23 cellular contexts compared by ENCODE assay signal in genomic region chr12:124356221-124356620, GRCh38.
A peak's percentile ranks its signal among the peaks of the same experiment; 100 is the strongest.
DNase-seq lines count a peak whose midpoint lies in the region; ATAC-seq, FAIRE-seq and TF ChIP-seq lines count a peak whose summit lies in the region.
"Had no signal": no experiment of that assay in that cellular context is flagged by ENCODE, and none has a peak within 500 bp of the region (broad histone marks: within the 10 kb centered on the region; RNA-seq: fewer than 3 reads in every experiment).

No MANE protein-coding gene starts in this region.

- TF ChIP-seq CTCF in HepG2 (CRISPR knock-in tag; IDR thresholded peaks at IDR 0.05) (no peak), right lobe of liver (IDR thresholded peaks at IDR 0.05) (no peak), IMR-90 (conservative IDR thresholded peaks at IDR 0.05; ENCODE audit: low read depth, low read length) (no peak), brain (conservative IDR thresholded peaks at IDR 0.05) (no peak), gastrocnemius medialis (IDR thresholded peaks at IDR 0.05 in 4 of 5, conservative IDR thresholded peaks at IDR 0.05 in 1 of 5) (no peak)

- H2AK9ac ChIP-seq in IMR-90 (replicated peaks; ENCODE audit: low read depth, low read length, poor library complexity) = no peak overlapping the region

- no peak overlapping the region for H3K18ac ChIP-seq in IMR-90 (ENCODE audit: low read depth, low read length)

- H4K20me1 ChIP-seq in HepG2 (ENCODE audit: insufficient read depth, low read length) (peaks cover 13% of the 10 kb centered on the region; the same call in 1 of the 2 replicates), IMR-90 (ENCODE audit: insufficient read depth, low read length) (peaks cover 66% of the 10 kb centered on the region)

- no peaks in the 10 kb centered on the region for H3K9me3 Mint-ChIP-seq in brain
- H3K9me3 Mint-ChIP-seq: CD8-positive, alpha-beta T cell had no signal

- H2AFZ ChIP-seq in HepG2 (ENCODE audit: low read length) (no peak overlapping the region), IMR-90 (replicated peaks; ENCODE audit: low read length, poor library complexity) (peak overlapping the region; percentile 58)

- H4K5ac ChIP-seq in IMR-90 (ENCODE audit: low read depth, low read length) = no peak overlapping the region

- no peaks in the 10 kb centered on the region for H3K27me3 ChIP-seq in HepG2 (ENCODE audit: control insufficient read depth in 1 of 2, insufficient read depth in 2 of 2, low read length in 2 of 2)
- no peaks in the 10 kb centered on the region for H3K27me3 ChIP-seq in right lobe of liver
- no peaks in the 10 kb centered on the region for H3K27me3 ChIP-seq in IMR-90 (ENCODE audit: control insufficient read depth, insufficient read depth, low read length)
- no peaks in the 10 kb centered on the region for H3K27me3 ChIP-seq in gastrocnemius medialis
- H3K27me3 ChIP-seq: BLaER1 treated with 17β-estradiol and CSF1 and Interleukin-3, amounts not matched to agents 10 nM and 100 nM; Peyer's patch; SJCRH30 had no signal

- ATAC-seq in HepG2 (no peak), right lobe of liver (no peak), IMR-90 (ENCODE audit: low read depth) (no peak), gastrocnemius medialis (no peak), GM19035 (IDR thresholded peaks at IDR 0.05; ENCODE audit: unreplicated experiment) (no peak), GM18505 (IDR thresholded peaks at IDR 0.05; ENCODE audit: unreplicated experiment) (no peak)
- ATAC-seq: CD8-positive, alpha-beta T cell had no signal

- CTCF ChIA-PET in HepG2 (lab: Yijun Ruan, JAX; ENCODE audit: low intra/inter-chr PET ratio, low total read pairs) = no interaction called here
- CTCF ChIA-PET in IMR-90 (lab: Yijun Ruan, JAX) = no interaction called here

- no peak overlapping the region for H2BK5ac ChIP-seq in IMR-90 (ENCODE audit: low read depth, low read length, poor library complexity, severe bottlenecking)

- H3K4me1 Mint-ChIP-seq in brain = no peaks in the 10 kb centered on the region

- no peak overlapping the region for H3K56ac ChIP-seq in IMR-90 (ENCODE audit: extremely low read depth, insufficient read depth, low read length)

- BruUV-seq in HepG2 (replicated peaks; lab: Mats Ljungman, UMichigan) = no TSS peak
- BruUV-seq in IMR-90 (replicated peaks; lab: Mats Ljungman, UMichigan) = no TSS peak

- H2AK5ac ChIP-seq in IMR-90 (ENCODE audit: low read depth, low read length) = no peak overlapping the region

- no peak overlapping the region for H4K8ac ChIP-seq in IMR-90 (ENCODE audit: low read depth in 2 of 2, low read length in 2 of 2)

- peaks cover 21 to 70% of the 10 kb centered on the region in 2 experiments for H3K79me1 ChIP-seq in IMR-90 (ENCODE audit: low read depth in 1 of 2, low read length in 2 of 2)

- no peak for FAIRE-seq in HepG2 (lab: Jason Lieb, UNC)
- FAIRE-seq: GM19239 had no signal

- 96% methylated on average over 4 of the region's 5 CpGs for WGBS in HepG2 (ENCODE audit: low lambda C conversion rate)
- 92% methylated on average over 2 of the region's 5 CpGs for WGBS in right lobe of liver (ENCODE audit: insufficient coverage, low coverage, low lambda C conversion rate, missing lambda C conversion rate)
- 95% methylated on average over 4 of the region's 5 CpGs; no CpG with 5 or more reads in 1 of the 2 experiments for WGBS in IMR-90 (ENCODE audit: extremely low coverage in 2 of 2, insufficient read length in 1 of 2), 2 experiments

- H3K36me3 Mint-ChIP-seq in brain = peaks cover 49% of the 10 kb centered on the region

- H3K9ac ChIP-seq in HepG2 (ENCODE audit: insufficient read depth, low read depth, low read length) (no peak overlapping the region), IMR-90 (ENCODE audit: low read depth, low read length) (no peak overlapping the region)
- H3K9ac ChIP-seq: BLaER1 treated with 17β-estradiol and CSF1 and Interleukin-3, amounts not matched to agents 10 nM and 100 nM had no signal

- DNase-seq in HepG2 (ENCODE audit: low spot score) (no peak), right lobe of liver (no peak), IMR-90 (no peak), gastrocnemius medialis (no peak)
- DNase-seq in activated CD4-positive, alpha-beta T cell treated with anti-CD3 and anti-CD28 coated beads, Interleukin-2, amount 50 U/mL, for 48 hours = no peak
- DNase-seq: Calu3; CD8-positive, alpha-beta T cell; DMS153; GOT3; KG1; NCI-H1105; NCI-H146; NCI-H2029; NCI-H345; NCI-H524; NCI-H82; Peyer's patch; SJCRH30 had no signal

- intact Hi-C loops in HepG2 (cut with micrococcal nuclease; ENCODE audit: unreplicated experiment) = no loop called here
- intact Hi-C loops in right lobe of liver (cut with DNase I) = loop anchor here in 1 of 2 donors (10.0 kb wide), 1 partner anchor 409 kb away; no protein-coding TSS in a partner anchor
- intact Hi-C loops in IMR-90 (cut with micrococcal nuclease) = no loop called here
- intact Hi-C loops in gastrocnemius medialis (cut with DNase I; ENCODE audit: low total_unique reads) = no loop called here

- no peaks in the 10 kb centered on the region for H3K9me1 ChIP-seq in IMR-90 (ENCODE audit: insufficient read depth, low read length)

- dilution Hi-C loops in IMR-90 (cut with HindIII; ENCODE audit: low sequenced_read_pairs, unreplicated experiment) = no loop called here

- H3K36me3 ChIP-seq in HepG2 (replicated peaks in 1 of 2; ENCODE audit: control insufficient read depth in 1 of 2, insufficient read depth in 2 of 2, low read length in 2 of 2) (peaks cover 22 to 63% of the 10 kb centered on the region in 2 experiments), right lobe of liver (peaks cover 4 to 10% (median 6%) of the 10 kb centered on the region in 4 donors), IMR-90 (ENCODE audit: control insufficient read depth, insufficient read depth, low read length) (peaks cover 87% of the 10 kb centered on the region), gastrocnemius medialis (peaks cover 0 to 44% of the 10 kb centered on the region in 2 donors)

- no peak overlapping the region for H3K4me3 ChIP-seq in HepG2 (replicated peaks in 1 of 3; ENCODE audit: insufficient read depth in 1 of 3, low read depth in 2 of 3, low read length in 3 of 3)
- no peak overlapping the region for H3K4me3 ChIP-seq in right lobe of liver
- no peak overlapping the region for H3K4me3 ChIP-seq in IMR-90 (ENCODE audit: insufficient read depth, low read depth, low read length)
- no peak overlapping the region for H3K4me3 ChIP-seq in gastrocnemius medialis
- H3K4me3 ChIP-seq: BLaER1 treated with 17β-estradiol and CSF1 and Interleukin-3, amounts not matched to agents 10 nM and 100 nM; Peyer's patch; SJCRH30 had no signal

- H3K23ac ChIP-seq in IMR-90 (ENCODE audit: low read depth, low read length) = no peak overlapping the region

- POLR2A ChIA-PET in HepG2 (lab: Yijun Ruan, JAX) = no interaction called here
- POLR2A ChIA-PET in IMR-90 (lab: Charles Lee; ENCODE audit: unreplicated experiment) = no interaction called here

- no peak overlapping the region for H2BK15ac ChIP-seq in IMR-90 (ENCODE audit: low read depth, low read length)

- H3K4me2 ChIP-seq in HepG2 (ENCODE audit: low read depth, low read length) (no peak overlapping the region), IMR-90 (ENCODE audit: low read depth, low read length) (no peak overlapping the region)

- H2BK120ac ChIP-seq in IMR-90 (ENCODE audit: low read depth, low read length) = no peak overlapping the region

- TF ChIP-seq EP300 in HepG2 (IDR thresholded peaks at IDR 0.05; ENCODE audit: low read depth in 2 of 2, low read length in 2 of 2) (no peak), HepG2 (CRISPR knock-in tag; IDR thresholded peaks at IDR 0.05; ENCODE audit: borderline replicate concordance) (no peak)

- no peak for TF ChIP-seq POLR2A in HepG2 (IDR thresholded peaks at IDR 0.05; ENCODE audit: insufficient read depth in 1 of 2, low read depth in 2 of 2, low read length in 2 of 2)
- TF ChIP-seq POLR2A in right lobe of liver (IDR thresholded peaks at IDR 0.05) = no peak
- no peak for TF ChIP-seq POLR2A in IMR-90 (IDR thresholded peaks at IDR 0.05; ENCODE audit: low read depth, low read length)
- no peak for TF ChIP-seq POLR2A in gastrocnemius medialis (IDR thresholded peaks at IDR 0.05)
- TF ChIP-seq POLR2A in GM18505 (IDR thresholded peaks at IDR 0.05; ENCODE audit: borderline replicate concordance, extremely low read depth, insufficient read depth, insufficient read length) = no peak

- no peak overlapping the region for H3K4ac ChIP-seq in IMR-90 (ENCODE audit: low read depth, low read length)

- no peak overlapping the region for H3K14ac ChIP-seq in IMR-90 (replicated peaks; ENCODE audit: low read depth, low read length)

- H3K27ac ChIP-seq in HepG2 (ENCODE audit: extremely low read length, insufficient read depth, low read length) (no peak overlapping the region), right lobe of liver (no peak overlapping the region), IMR-90 (ENCODE audit: insufficient read depth, low read length) (no peak overlapping the region), gastrocnemius medialis (peak overlapping the region; percentile 17 to 56 (median 50))
- H3K27ac ChIP-seq: BLaER1 treated with 17β-estradiol and CSF1 and Interleukin-3, amounts not matched to agents 10 nM and 100 nM; Peyer's patch; SJCRH30 had no signal

- TF ChIP-seq RAD21 in HepG2 (CRISPR knock-in tag; IDR thresholded peaks at IDR 0.05) = no peak
- no peak for TF ChIP-seq RAD21 in IMR-90 (IDR thresholded peaks at IDR 0.05; ENCODE audit: low read length)

- H3K9me3 ChIP-seq in HepG2 (ENCODE audit: low read length) (no peaks in the 10 kb centered on the region), right lobe of liver (no peaks in the 10 kb centered on the region), IMR-90 (ENCODE audit: control insufficient read depth, insufficient read depth, low read length) (no peaks in the 10 kb centered on the region), gastrocnemius medialis (no peaks in the 10 kb centered on the region)
- H3K9me3 ChIP-seq: BLaER1 treated with 17β-estradiol and CSF1 and Interleukin-3, amounts not matched to agents 10 nM and 100 nM; Peyer's patch; SJCRH30 had no signal

- no peaks in the 10 kb centered on the region for H3K27me3 Mint-ChIP-seq in brain

- H3K79me2 ChIP-seq in HepG2 (ENCODE audit: insufficient read depth, low read length) = no peaks in the 10 kb centered on the region

- no peak overlapping the region for H3K4me3 Mint-ChIP-seq in brain
- H3K4me3 Mint-ChIP-seq: CD8-positive, alpha-beta T cell had no signal

- H3K4me1 ChIP-seq in HepG2 (ENCODE audit: insufficient read depth, low read length) = peaks cover 20% of the 10 kb centered on the region
- peaks cover 0 to 44% (median 17%) of the 10 kb centered on the region in 4 donors for H3K4me1 ChIP-seq in right lobe of liver
- H3K4me1 ChIP-seq in IMR-90 (ENCODE audit: control insufficient read depth, insufficient read depth, low read length) = no peaks in the 10 kb centered on the region
- peaks cover 31 to 40% of the 10 kb centered on the region in 2 donors for H3K4me1 ChIP-seq in gastrocnemius medialis

- peak overlapping the region in 3 of 5 experiments; percentile 45 to 72 (median 54) for H3K27ac Mint-ChIP-seq in brain
- H3K27ac Mint-ChIP-seq: CD8-positive, alpha-beta T cell had no signal

- in situ Hi-C loops in HepG2 (cut with HindIII; ENCODE audit: extremely low pct_ligation_motif_present, low pct_unique_long_range_greater_than_20kb) = loop anchor here (10.0 kb wide), 1 partner anchor 409 kb away; no protein-coding TSS in a partner anchor
- in situ Hi-C loops in IMR-90 (cut with MboI; ENCODE audit: low sequenced_read_pairs) = no loop called here
- in situ Hi-C loops in gastrocnemius medialis (cut with MboI; ENCODE audit: low sequenced_read_pairs in 4 of 4) = loop anchor here in 3 of 4 donors (10.0 to 25.0 kb wide), 3 partner anchors 106 to 409 kb away; no protein-coding TSS in a partner anchor

- no peak overlapping the region for H4K91ac ChIP-seq in IMR-90 (ENCODE audit: insufficient read depth, low read depth, low read length)

- no peak overlapping the region for H2BK20ac ChIP-seq in IMR-90 (ENCODE audit: low read depth, low read length)

Comparison
In these comparisons a context has a peak if more than half of its experiments do, and no peak if none do; other contexts are left out.
1. H3K27ac ChIP-seq: peak in gastrocnemius medialis (4 of 4); none in HepG2 (single experiment), right lobe of liver (0 of 3) and IMR-90 (single experiment).